ENCODE assay signal across 16 cellular contexts in the genomic region with DNA sequence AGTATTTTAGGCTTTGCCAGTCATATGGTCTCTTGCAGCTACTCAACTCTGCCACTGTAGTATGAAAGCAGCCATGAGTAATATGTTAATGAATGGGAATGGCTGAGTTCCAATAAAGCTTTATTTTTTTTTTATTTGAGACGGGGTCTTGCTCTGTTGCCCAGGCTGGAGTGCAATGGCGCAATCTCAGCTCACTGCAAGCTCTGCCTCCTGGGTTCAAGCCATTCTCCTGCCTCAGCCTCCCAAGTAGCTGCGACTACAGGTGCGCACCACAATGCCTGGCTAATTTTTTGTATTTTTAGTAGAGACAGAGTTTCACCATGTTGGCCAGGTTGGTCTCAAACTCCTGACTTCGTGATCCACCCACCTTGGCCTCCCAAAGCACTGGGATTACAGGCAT. TPM values are rescaled to one million over a fixed set of nuclear protein-coding genes. Genes with fewer than 3 reads are reported as not detected.
"Had no signal": no experiment of that assay in that cellular context is flagged by ENCODE, and none has a peak within 500 bp of the region (broad histone marks: within the 10 kb centered on the region; RNA-seq: fewer than 3 reads in every experiment).

No MANE protein-coding gene starts in this region.

RNA-seq across cellular contexts. Expression of a gene that starts 56.6 kb away (rescaled TPM):
- total RNA-seq: colonic mucosa; dermis microvascular lymphatic vessel endothelial cell; esophagus mucosa; esophagus squamous epithelium; gastrocnemius medialis; heart right ventricle; kidney epithelial cell; left colon; left lobe of liver; left ventricle myocardium superior; lower lobe of right lung; lung microvascular endothelial cell; mesenteric fat pad; mucosa of descending colon; myocyte; naive thymus-derived CD8-positive, alpha-beta T cell had no signal
